Comparison of ENCODE assay signal across 17 cellular contexts in the genomic region with DNA sequence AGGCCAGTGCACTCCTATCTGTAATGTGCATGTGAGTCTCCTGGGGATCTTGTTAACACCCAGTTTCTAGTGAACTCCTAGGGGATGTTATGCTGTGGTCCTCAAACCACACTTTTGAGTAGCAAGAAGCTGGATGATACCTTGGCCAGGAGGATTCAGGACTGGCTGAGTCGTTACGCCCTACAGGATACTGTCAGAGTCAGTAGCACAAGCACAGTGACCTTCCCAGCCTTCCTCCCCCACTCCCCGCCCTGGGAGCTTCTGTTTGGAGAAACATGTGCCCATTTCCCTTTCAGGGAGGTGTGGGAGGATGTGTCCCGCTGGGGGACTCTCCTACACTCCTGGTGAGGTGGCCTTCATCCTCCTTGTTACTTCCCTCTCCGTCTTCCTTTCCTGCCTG.
DNase-seq lines count a peak whose midpoint lies in the region; FAIRE-seq and TF ChIP-seq lines count a peak whose summit lies in the region.
"Had no signal": no experiment of that assay in that cellular context is flagged by ENCODE, and none has a peak within 500 bp of the region (broad histone marks: within the 10 kb centered on the region; RNA-seq: fewer than 3 reads in every experiment).

No MANE protein-coding gene starts in this region.

- no peak overlapping the region for H3K4me3 Mint-ChIP-seq in astrocyte (ENCODE audit: unreplicated experiment)
- H3K4me3 Mint-ChIP-seq: CD4-positive, CD25-positive, alpha-beta regulatory T cell; HFFc6 had no signal

- H4K20me1 ChIP-seq in astrocyte (ENCODE audit: insufficient read depth, low read length) = no peaks in the 10 kb centered on the region

- H3K79me2 ChIP-seq in astrocyte (ENCODE audit: insufficient read depth, low read length) = no peaks in the 10 kb centered on the region
- H3K79me2 ChIP-seq in mesendoderm (ENCODE audit: control insufficient read depth, insufficient read depth, low read length) = no peaks in the 10 kb centered on the region

- TF ChIP-seq CTCF in astrocyte (IDR thresholded peaks at IDR 0.05; ENCODE audit: insufficient read depth, low read depth, low read length) = no peak

- H3K27ac ChIP-seq in astrocyte (ENCODE audit: low read depth, low read length) (no peak overlapping the region), mesendoderm (ENCODE audit: low read depth, low read length) (no peak overlapping the region)
- H3K27ac ChIP-seq: KMS-11, PC-9 had no signal

- peak overlapping the region; percentile 6 for H2AFZ ChIP-seq in astrocyte (ENCODE audit: low read depth, low read length)
- H2AFZ ChIP-seq: PC-9 had no signal

- no peak overlapping the region for H3K4ac ChIP-seq in mesendoderm (ENCODE audit: low read depth, low read length)

- no peaks in the 10 kb centered on the region for H3K36me3 Mint-ChIP-seq in astrocyte (ENCODE audit: low read depth, unreplicated experiment)
- H3K36me3 Mint-ChIP-seq: CD4-positive, CD25-positive, alpha-beta regulatory T cell had no signal

- H3K18ac ChIP-seq in mesendoderm (ENCODE audit: low read length) = no peak overlapping the region

- H3K4me2 ChIP-seq in astrocyte (ENCODE audit: low read length) (no peak overlapping the region), mesendoderm (ENCODE audit: low read length) (no peak overlapping the region)
- H3K4me2 ChIP-seq: KMS-11, PC-9 had no signal

- no peak overlapping the region for H2BK120ac ChIP-seq in mesendoderm (ENCODE audit: low read depth, low read length)

- H3K9me3 ChIP-seq in astrocyte (ENCODE audit: insufficient read depth, low read depth, low read length) = no peaks in the 10 kb centered on the region

- H3K4me3 ChIP-seq in astrocyte (ENCODE audit: insufficient read depth, low read depth, low read length) (no peak overlapping the region), mesendoderm (ENCODE audit: low read length) (no peak overlapping the region)
- H3K4me3 ChIP-seq: PC-9 had no signal

- H3K79me1 ChIP-seq in mesendoderm (ENCODE audit: low read length) = no peaks in the 10 kb centered on the region

- no peak for FAIRE-seq in astrocyte (lab: Jason Lieb, UNC)
- FAIRE-seq: GM12892 had no signal

- no peak overlapping the region for H2BK15ac ChIP-seq in mesendoderm (replicated peaks; ENCODE audit: low read depth)

- H4K5ac ChIP-seq in mesendoderm (ENCODE audit: low read length) = no peak overlapping the region

- H3K27me3 ChIP-seq in astrocyte (ENCODE audit: insufficient read depth, low read length) (no peaks in the 10 kb centered on the region), mesendoderm (ENCODE audit: insufficient read depth, low read length, poor library complexity) (no peaks in the 10 kb centered on the region)

- H3K27ac Mint-ChIP-seq in astrocyte (ENCODE audit: unreplicated experiment) = peak overlapping the region; percentile 19
- H3K27ac Mint-ChIP-seq: CD4-positive, CD25-positive, alpha-beta regulatory T cell; HFFc6 had no signal

- no peak overlapping the region for H4K8ac ChIP-seq in mesendoderm (ENCODE audit: low read depth, low read length)

- H3K23ac ChIP-seq in mesendoderm (ENCODE audit: low read length) = no peak overlapping the region

- H3K56ac ChIP-seq in mesendoderm (ENCODE audit: low read length) = no peak overlapping the region

- no peaks in the 10 kb centered on the region for H3K4me1 Mint-ChIP-seq in astrocyte (ENCODE audit: low read depth, unreplicated experiment)

- H3K27me3 Mint-ChIP-seq in astrocyte (ENCODE audit: low read depth, unreplicated experiment) = no peaks in the 10 kb centered on the region

- peaks cover 2% of the 10 kb centered on the region for H3K9me3 Mint-ChIP-seq in astrocyte (ENCODE audit: unreplicated experiment)

- H3K9ac ChIP-seq in astrocyte (ENCODE audit: low read length) (no peak overlapping the region), mesendoderm (ENCODE audit: low read length) (no peak overlapping the region)
- H3K9ac ChIP-seq: KMS-11 had no signal

- H3K36me3 ChIP-seq in astrocyte (ENCODE audit: insufficient read depth, low read length) = no peaks in the 10 kb centered on the region
- no peaks in the 10 kb centered on the region for H3K36me3 ChIP-seq in mesendoderm (ENCODE audit: control insufficient read depth, insufficient read depth, low read length)

- no CpG with 5 or more reads among the region's 5 CpGs for WGBS in mesendoderm (ENCODE audit: extremely low coverage, insufficient coverage, low lambda C conversion rate)

- H3K4me1 ChIP-seq in astrocyte (ENCODE audit: insufficient read depth, low read length) (no peaks in the 10 kb centered on the region), mesendoderm (ENCODE audit: control insufficient read depth, low read depth, low read length) (no peaks in the 10 kb centered on the region)

- peak; percentile 70 for DNase-seq in CD1c-positive myeloid dendritic cell (ENCODE audit: extremely low spot score)
- peak; percentile 36 for DNase-seq in HT1080 (ENCODE audit: low read depth)
- DNase-seq in astrocyte (ENCODE audit: low read depth) = no peak
- DNase-seq in mesendoderm = peak; percentile 58
- DNase-seq in EL = no peak
- DNase-seq in NCI-H774 (lab: John Stamatoyannopoulos, UW) = no peak
- DNase-seq in NCI-H2029 treated with DMSO at 0.1 percent for 48 hours (lab: John Stamatoyannopoulos, UW) = no peak
- DNase-seq: CD4-positive, CD25-positive, alpha-beta regulatory T cell; GOT3; HFFc6; NCI-H1092; NCI-H1694; NCI-H345; NCI-H526 treated with DMSO at 0.1 percent for 48 hours; PC-9 had no signal

- H2BK5ac ChIP-seq in mesendoderm (ENCODE audit: low read length) = no peak overlapping the region

- no peak overlapping the region for H2AK5ac ChIP-seq in mesendoderm (ENCODE audit: low read length)

Comparison
In these comparisons a context has a peak if more than half of its experiments do, and no peak if none do; other contexts are left out.
1. DNase-seq: peak in CD1c-positive myeloid dendritic cell (single experiment), HT1080 (single experiment) and mesendoderm (single experiment); none in astrocyte (single experiment), EL (single experiment), NCI-H774 (single experiment) and NCI-H2029 treated with DMSO at 0.1 percent for 48 hours (single experiment).